Comparison of ENCODE assay signal across 8 cellular contexts in genomic region chr7:98870071-98870651, GRCh38. TPM values are rescaled to one million over a fixed set of nuclear protein-coding genes. Genes with fewer than 3 reads are reported as not detected.
DNase-seq lines count a peak whose midpoint lies in the region; ATAC-seq and TF ChIP-seq lines count a peak whose summit lies in the region.

No MANE protein-coding gene starts in this region.

- H3K4me2 ChIP-seq in neural progenitor cell: peak overlapping the region; percentile 98

- H3K9me3 ChIP-seq in neural progenitor cell (ENCODE audit: low read depth): no peaks in the 10 kb centered on the region
- no peaks in the 10 kb centered on the region for H3K9me3 ChIP-seq in suprapubic skin

- DNase-seq in GM13976 (ENCODE audit: low spot score) (peak; percentile 76), NCI-H345 treated with DMSO at 0.1 percent for 48 hours (lab: John Stamatoyannopoulos, UW; ENCODE audit: unreplicated experiment) (peak; percentile 37), activated T-cell treated with anti-CD3 and anti-CD28 coated beads for 4 hours (peak; percentile 83), erythroblast (lab: John Stamatoyannopoulos, UW) (peak; percentile 8 to 16), neural progenitor cell (ENCODE audit: low spot score) (peak; percentile 79), suprapubic skin (ENCODE audit: low spot score in 2 of 2) (peak in 1 of 2 donors; percentile 70), SW480 (ENCODE audit: low spot score) (no peak)

- in situ Hi-C loops in GM13976 (cut with MboI; ENCODE audit: low sequenced_read_pairs, unreplicated experiment): no loop called here

- TF ChIP-seq EP300 in suprapubic skin (IDR thresholded peaks at IDR 0.05): no peak

- peaks cover 15% of the 10 kb centered on the region for H3F3A ChIP-seq in neural progenitor cell (ENCODE audit: low read depth)

- H3K4me1 ChIP-seq in neural progenitor cell: peaks cover 6% of the 10 kb centered on the region
- peaks cover 18% of the 10 kb centered on the region for H3K4me1 ChIP-seq in suprapubic skin

- under 1% methylated on average over 33 of the region's 44 CpGs for WGBS in suprapubic skin

- no peak overlapping the region for H3K27ac ChIP-seq in neural progenitor cell
- no peak overlapping the region for H3K27ac ChIP-seq in suprapubic skin

- no peak for TF ChIP-seq CTCF in GM13976 (IDR thresholded peaks at IDR 0.05; ENCODE audit: borderline replicate concordance, control extremely low read depth, extremely low read depth, insufficient read depth, missing control alignments)
- no peak for TF ChIP-seq CTCF in neural progenitor cell (IDR thresholded peaks at IDR 0.05)
- no peak for TF ChIP-seq CTCF in suprapubic skin (IDR thresholded peaks at IDR 0.05)

- H3K9ac ChIP-seq in neural progenitor cell: no peak overlapping the region

- H3K27me3 Mint-ChIP-seq in neural progenitor cell (ENCODE audit: insufficient read depth, low read depth): peaks cover 32% of the 10 kb centered on the region

- H3K27ac Mint-ChIP-seq in neural progenitor cell: no peak overlapping the region

- TF ChIP-seq POLR2A in erythroblast (IDR thresholded peaks at IDR 0.05; ENCODE audit: low read length) (no peak), suprapubic skin (IDR thresholded peaks at IDR 0.05) (no peak)

- H3K79me2 ChIP-seq in neural progenitor cell (ENCODE audit: low read depth): no peaks in the 10 kb centered on the region

- peaks cover 44% of the 10 kb centered on the region for H3K27me3 ChIP-seq in neural progenitor cell
- peaks cover 34% of the 10 kb centered on the region for H3K27me3 ChIP-seq in suprapubic skin

- peaks cover 19% of the 10 kb centered on the region for H3K4me1 Mint-ChIP-seq in neural progenitor cell

- H3K4me3 ChIP-seq in neural progenitor cell (peak overlapping the region; percentile 64), suprapubic skin (peak overlapping the region; percentile 50)

- H2AFZ ChIP-seq in neural progenitor cell (replicated peaks): peak overlapping the region; percentile 99

- ATAC-seq in HG02798 (IDR thresholded peaks at IDR 0.05; ENCODE audit: poor library complexity, unreplicated experiment): peak; percentile 60

- H4K20me1 ChIP-seq in neural progenitor cell (ENCODE audit: low read depth): no peaks in the 10 kb centered on the region

- peak overlapping the region; percentile 89 for H3K4me3 Mint-ChIP-seq in neural progenitor cell

- H3K36me3 Mint-ChIP-seq in neural progenitor cell: no peaks in the 10 kb centered on the region

- no peaks in the 10 kb centered on the region for H3K9me3 Mint-ChIP-seq in neural progenitor cell

- H3K36me3 ChIP-seq in neural progenitor cell (no peaks in the 10 kb centered on the region), suprapubic skin (no peaks in the 10 kb centered on the region)

RNA-seq across cellular contexts. Expression of gene TMEM130, which starts 0.3 kb away (rescaled TPM):
- total RNA-seq in neural progenitor cell (ENCODE audit: low replicate concordance) (1.0 and 2.3 TPM in 2 replicates), suprapubic skin (not detected)

RNA-seq across cellular contexts. Expression of gene TRRAP, which starts 8.2 kb away (rescaled TPM):
- 19.9 and 26.5 TPM in 2 replicates for total RNA-seq in neural progenitor cell (ENCODE audit: low replicate concordance)
- 10 to 100 TPM; 46.2 to 97.1 (median 65.7) TPM for total RNA-seq in suprapubic skin
